In genomic region chr6:39154705-39155104, GRCh38 we compare ENCODE assay signal across 17 cellular contexts. TPM values are rescaled to one million over a fixed set of nuclear protein-coding genes. Genes with fewer than 3 reads are reported as not detected.
DNase-seq lines count a peak whose midpoint lies in the region; ATAC-seq, FAIRE-seq and TF ChIP-seq lines count a peak whose summit lies in the region.
"Had no signal": no experiment of that assay in that cellular context is flagged by ENCODE, and none has a peak within 500 bp of the region (broad histone marks: within the 10 kb centered on the region; RNA-seq: fewer than 3 reads in every experiment).

No MANE protein-coding gene starts in this region.

- no peak overlapping the region for H3K4me3 Mint-ChIP-seq in activated CD8-positive, alpha-beta T cell treated with anti-CD3 and anti-CD28 coated beads for 36 hours
- H3K4me3 Mint-ChIP-seq in activated CD8-positive, alpha-beta T cell treated with anti-CD3 and anti-CD28 coated beads, Interleukin-2, amount 10 ng/mL, durations not matched to agents 7 days and 5 days, result no peak overlapping the region
- H3K4me3 Mint-ChIP-seq in stimulated activated naive CD8-positive, alpha-beta T cell treated with anti-CD3 and anti-CD28 coated beads, Interleukin-15, Interleukin-2, amounts not matched to agents 100 ng/mL and 50 ng/mL, for 24 hours, result no peak overlapping the region
- H3K4me3 Mint-ChIP-seq in activated naive CD8-positive, alpha-beta T cell, result no peak overlapping the region
- H3K4me3 Mint-ChIP-seq: CD4-positive, alpha-beta T cell had no signal

- TF ChIP-seq CTCF in activated CD8-positive, alpha-beta T cell treated with anti-CD3 and anti-CD28 coated beads for 36 hours (IDR thresholded peaks at IDR 0.05), result no peak
- TF ChIP-seq CTCF in H1 (IDR thresholded peaks at IDR 0.05; ENCODE audit: control extremely low read depth in 1 of 3, insufficient read depth in 1 of 3, low read depth in 1 of 3, low read length in 3 of 3), result no peak

- H2BK12ac ChIP-seq in H1 (ENCODE audit: low read depth, low read length), result no peak overlapping the region

- no peak overlapping the region for H3K4ac ChIP-seq in H1 (replicated peaks; ENCODE audit: insufficient read length, low read depth, low read length)
- no peak overlapping the region for H3K4ac ChIP-seq in mesendoderm (ENCODE audit: low read depth, low read length)

- FAIRE-seq in H1 (lab: Jason Lieb, UNC), result no peak
- FAIRE-seq: D721Med, G401.6, GM12891, GM19239 had no signal

- peaks cover 0 to 5% of the 10 kb centered on the region in 2 experiments; a peak in 1 of 4 replicates for H3K9me3 ChIP-seq in H1 (ENCODE audit: insufficient read depth in 2 of 2, low read depth in 1 of 2, low read length in 1 of 2)
- H3K9me3 ChIP-seq: Caco-2, HAP-1 had no signal

- H3K79me1 ChIP-seq in H1 (ENCODE audit: low read depth, low read length), result no peaks in the 10 kb centered on the region
- H3K79me1 ChIP-seq in mesendoderm (ENCODE audit: low read length), result no peaks in the 10 kb centered on the region

- H3K9ac ChIP-seq in H1 (replicated peaks in 1 of 4; ENCODE audit: extremely low read depth in 1 of 4, low read depth in 3 of 4, low read length in 3 of 4) (no peak overlapping the region), mesendoderm (ENCODE audit: low read length) (no peak overlapping the region)

- peak overlapping the region; percentile 86 for H3K27ac Mint-ChIP-seq in activated CD8-positive, alpha-beta T cell treated with anti-CD3 and anti-CD28 coated beads for 36 hours
- no peak overlapping the region for H3K27ac Mint-ChIP-seq in activated CD8-positive, alpha-beta T cell treated with anti-CD3 and anti-CD28 coated beads, Interleukin-2, amount 10 ng/mL, durations not matched to agents 7 days and 5 days
- peak overlapping the region; percentile 94 for H3K27ac Mint-ChIP-seq in stimulated activated naive CD8-positive, alpha-beta T cell treated with anti-CD3 and anti-CD28 coated beads, Interleukin-15, Interleukin-2, amounts not matched to agents 100 ng/mL and 50 ng/mL, for 24 hours
- peak overlapping the region; percentile 95 for H3K27ac Mint-ChIP-seq in activated naive CD8-positive, alpha-beta T cell
- H3K27ac Mint-ChIP-seq: CD4-positive, alpha-beta T cell had no signal

- H3K36me3 ChIP-seq in H1 (ENCODE audit: control insufficient read depth in 2 of 4, insufficient read depth in 4 of 4, low read length in 3 of 4) (no peaks in the 10 kb centered on the region), mesendoderm (ENCODE audit: control insufficient read depth, insufficient read depth, low read length) (no peaks in the 10 kb centered on the region)
- H3K36me3 ChIP-seq: HAP-1 had no signal

- no peak for ATAC-seq in activated CD8-positive, alpha-beta T cell treated with anti-CD3 and anti-CD28 coated beads for 36 hours
- ATAC-seq in activated CD8-positive, alpha-beta T cell treated with anti-CD3 and anti-CD28 coated beads, Interleukin-2, amount 10 ng/mL, durations not matched to agents 7 days and 5 days, result no peak
- ATAC-seq in stimulated activated naive CD8-positive, alpha-beta T cell treated with anti-CD3 and anti-CD28 coated beads, Interleukin-15, Interleukin-2, amounts not matched to agents 100 U/mL and 50 U/mL, for 24 hours, result no peak
- ATAC-seq in HG03139 (IDR thresholded peaks at IDR 0.05; ENCODE audit: unreplicated experiment), result no peak

- no peak overlapping the region for H4K5ac ChIP-seq in H1 (ENCODE audit: insufficient read length, low read depth, low read length)
- no peak overlapping the region for H4K5ac ChIP-seq in mesendoderm (ENCODE audit: low read length)

- no peaks in the 10 kb centered on the region for H3K23me2 ChIP-seq in H1 (ENCODE audit: low read depth, low read length)

- peaks cover 3% of the 10 kb centered on the region for H3K9me3 Mint-ChIP-seq in activated CD8-positive, alpha-beta T cell treated with anti-CD3 and anti-CD28 coated beads for 36 hours
- H3K9me3 Mint-ChIP-seq in activated CD8-positive, alpha-beta T cell treated with anti-CD3 and anti-CD28 coated beads, Interleukin-2, amount 10 ng/mL, durations not matched to agents 7 days and 5 days (ENCODE audit: insufficient read depth), result peaks cover 3% of the 10 kb centered on the region
- no peaks in the 10 kb centered on the region for H3K9me3 Mint-ChIP-seq in stimulated activated naive CD8-positive, alpha-beta T cell treated with anti-CD3 and anti-CD28 coated beads, Interleukin-15, Interleukin-2, amounts not matched to agents 100 ng/mL and 50 ng/mL, for 24 hours
- no peaks in the 10 kb centered on the region for H3K9me3 Mint-ChIP-seq in activated naive CD8-positive, alpha-beta T cell (ENCODE audit: low read depth)
- H3K9me3 Mint-ChIP-seq: CD4-positive, alpha-beta T cell had no signal

- H2AK5ac ChIP-seq in H1 (ENCODE audit: low read depth, low read length) (no peak overlapping the region), mesendoderm (ENCODE audit: low read length) (no peak overlapping the region)

- H2BK120ac ChIP-seq in H1 (replicated peaks; ENCODE audit: low read depth, low read length) (no peak overlapping the region), mesendoderm (ENCODE audit: low read depth, low read length) (no peak overlapping the region)

- H3K4me3 ChIP-seq in H1 (ENCODE audit: extremely low read depth in 1 of 4, insufficient read depth in 2 of 4, low read depth in 3 of 4, low read length in 4 of 4), result no peak overlapping the region
- no peak overlapping the region for H3K4me3 ChIP-seq in mesendoderm (ENCODE audit: low read length)
- H3K4me3 ChIP-seq: HAP-1 had no signal

- POLR2A ChIA-PET in activated CD8-positive, alpha-beta T cell treated with anti-CD3 and anti-CD28 coated beads for 36 hours (lab: Charles Lee), result no interaction called here
- POLR2A ChIA-PET in activated CD8-positive, alpha-beta T cell treated with anti-CD3 and anti-CD28 coated beads, Interleukin-2, amount 10 ng/mL, durations not matched to agents 7 days and 5 days (lab: Charles Lee), result no interaction called here
- POLR2A ChIA-PET in H1 (lab: Charles Lee; ENCODE audit: partially characterized antibody), result no interaction called here

- peaks cover 3% of the 10 kb centered on the region for H3K27me3 Mint-ChIP-seq in activated CD8-positive, alpha-beta T cell treated with anti-CD3 and anti-CD28 coated beads for 36 hours
- peaks cover 15% of the 10 kb centered on the region for H3K27me3 Mint-ChIP-seq in activated CD8-positive, alpha-beta T cell treated with anti-CD3 and anti-CD28 coated beads, Interleukin-2, amount 10 ng/mL, durations not matched to agents 7 days and 5 days (ENCODE audit: low read depth)
- H3K27me3 Mint-ChIP-seq in stimulated activated naive CD8-positive, alpha-beta T cell treated with anti-CD3 and anti-CD28 coated beads, Interleukin-15, Interleukin-2, amounts not matched to agents 100 ng/mL and 50 ng/mL, for 24 hours, result peaks cover 3% of the 10 kb centered on the region
- no peaks in the 10 kb centered on the region for H3K27me3 Mint-ChIP-seq in activated naive CD8-positive, alpha-beta T cell
- H3K27me3 Mint-ChIP-seq: CD4-positive, alpha-beta T cell had no signal

- H3K27ac ChIP-seq in H1 (ENCODE audit: low read depth, low read length) (no peak overlapping the region), mesendoderm (ENCODE audit: low read depth, low read length) (no peak overlapping the region)
- H3K27ac ChIP-seq: C4-2B had no signal

- H3K14ac ChIP-seq in H1 (ENCODE audit: insufficient read length), result no peak overlapping the region

- no peak overlapping the region for H3K23ac ChIP-seq in H1 (ENCODE audit: insufficient read length)
- no peak overlapping the region for H3K23ac ChIP-seq in mesendoderm (ENCODE audit: low read length)

- H2BK15ac ChIP-seq in H1 (ENCODE audit: low read length), result no peak overlapping the region
- no peak overlapping the region for H2BK15ac ChIP-seq in mesendoderm (replicated peaks; ENCODE audit: low read depth)

- no peaks in the 10 kb centered on the region for H4K20me1 ChIP-seq in H1 (replicated peaks in 1 of 2; ENCODE audit: control insufficient read depth in 1 of 2, insufficient read depth in 2 of 2, low read length in 2 of 2)

- no peak overlapping the region for H3K56ac ChIP-seq in H1 (replicated peaks; ENCODE audit: insufficient read length, low read depth, low read length)
- no peak overlapping the region for H3K56ac ChIP-seq in mesendoderm (ENCODE audit: low read length)

- intact Hi-C loops in activated CD8-positive, alpha-beta T cell treated with anti-CD3 and anti-CD28 coated beads for 36 hours (cut with micrococcal nuclease), result no loop called here

- H3K27me3 ChIP-seq in H1 (replicated peaks in 1 of 4; ENCODE audit: control insufficient read depth in 3 of 4, extremely low read depth in 1 of 4, insufficient read depth in 3 of 4, low read length in 3 of 4) (no peaks in the 10 kb centered on the region), mesendoderm (ENCODE audit: insufficient read depth, low read length, poor library complexity) (no peaks in the 10 kb centered on the region)

- no peak overlapping the region for H4K91ac ChIP-seq in H1 (replicated peaks; ENCODE audit: insufficient read length, low read length)

- H3K79me2 ChIP-seq in H1 (ENCODE audit: control insufficient read depth in 1 of 2, insufficient read depth in 2 of 2, low read length in 2 of 2) (no peaks in the 10 kb centered on the region), mesendoderm (ENCODE audit: control insufficient read depth, insufficient read depth, low read length) (no peaks in the 10 kb centered on the region)

- H2AFZ ChIP-seq in H1 (ENCODE audit: low read length), result no peak overlapping the region

- H3K4me1 ChIP-seq in H1 (replicated peaks in 1 of 4; ENCODE audit: control insufficient read depth in 3 of 4, insufficient read depth in 4 of 4, low read length in 3 of 4) (no peaks in the 10 kb centered on the region), mesendoderm (ENCODE audit: control insufficient read depth, low read depth, low read length) (no peaks in the 10 kb centered on the region)
- H3K4me1 ChIP-seq: Caco-2, HAP-1 had no signal

- no peak overlapping the region for H3K18ac ChIP-seq in H1 (ENCODE audit: extremely low read depth, low read length)
- H3K18ac ChIP-seq in mesendoderm (ENCODE audit: low read length), result no peak overlapping the region

- peaks cover 56% of the 10 kb centered on the region for H3K4me1 Mint-ChIP-seq in activated CD8-positive, alpha-beta T cell treated with anti-CD3 and anti-CD28 coated beads for 36 hours (ENCODE audit: low read depth)
- H3K4me1 Mint-ChIP-seq in activated CD8-positive, alpha-beta T cell treated with anti-CD3 and anti-CD28 coated beads, Interleukin-2, amount 10 ng/mL, durations not matched to agents 7 days and 5 days (ENCODE audit: low read depth), result peaks cover 21% of the 10 kb centered on the region
- H3K4me1 Mint-ChIP-seq in stimulated activated naive CD8-positive, alpha-beta T cell treated with anti-CD3 and anti-CD28 coated beads, Interleukin-15, Interleukin-2, amounts not matched to agents 100 ng/mL and 50 ng/mL, for 24 hours (ENCODE audit: low read depth), result peaks cover 70% of the 10 kb centered on the region
- peaks cover 33% of the 10 kb centered on the region for H3K4me1 Mint-ChIP-seq in activated naive CD8-positive, alpha-beta T cell (ENCODE audit: low read depth)

- H2BK5ac ChIP-seq in H1 (ENCODE audit: low read depth, low read length), result no peak overlapping the region
- H2BK5ac ChIP-seq in mesendoderm (ENCODE audit: low read length), result no peak overlapping the region

- H2BK20ac ChIP-seq in H1 (ENCODE audit: low read length), result no peak overlapping the region

- H4K8ac ChIP-seq in H1 (ENCODE audit: extremely low read depth, insufficient read depth, low read length), result no peak overlapping the region
- H4K8ac ChIP-seq in mesendoderm (ENCODE audit: low read depth, low read length), result no peak overlapping the region

- CTCF ChIA-PET in activated CD8-positive, alpha-beta T cell treated with anti-CD3 and anti-CD28 coated beads for 36 hours (lab: Charles Lee), result interaction anchor here (1.0 to 4.2 kb wide), 2 partner anchors 12 to 148 kb away, joined by 4 to 25 read pairs; no protein-coding TSS in a partner anchor
- CTCF ChIA-PET in activated CD8-positive, alpha-beta T cell treated with anti-CD3 and anti-CD28 coated beads, Interleukin-2, amount 10 ng/mL, durations not matched to agents 7 days and 5 days (lab: Charles Lee), result no interaction called here
- CTCF ChIA-PET in H1 (lab: Charles Lee; ENCODE audit: partially characterized antibody), result interaction anchor here (3.4 to 7.2 kb wide), 2 partner anchors 152 to 157 kb away, joined by 15 to 145 read pairs; no protein-coding TSS in a partner anchor

- H3K4me2 ChIP-seq in H1 (ENCODE audit: insufficient read depth in 1 of 2, low read depth in 2 of 2, low read length in 2 of 2) (no peak overlapping the region), mesendoderm (ENCODE audit: low read length) (no peak overlapping the region)

- DNase-seq in activated CD8-positive, alpha-beta T cell treated with anti-CD3 and anti-CD28 coated beads for 36 hours, result no peak
- DNase-seq in activated CD8-positive, alpha-beta T cell treated with anti-CD3 and anti-CD28 coated beads, Interleukin-2, amount 10 ng/mL, durations not matched to agents 7 days and 5 days, result no peak
- no peak for DNase-seq in stimulated activated naive CD8-positive, alpha-beta T cell treated with anti-CD3 and anti-CD28 coated beads, Interleukin-15, Interleukin-2, amounts not matched to agents 100 U/mL and 50 U/mL, for 24 hours
- DNase-seq in H1 (ENCODE audit: low read depth in 1 of 2, low spot score in 2 of 2) (no peak), mesendoderm (no peak)
- DNase-seq: AML-193; Caco-2; CD4-positive, alpha-beta T cell had no signal

- no peak for TF ChIP-seq POLR2A in H1 (IDR thresholded peaks at IDR 0.05; ENCODE audit: control extremely low read depth in 1 of 2, low read depth in 2 of 2, low read length in 2 of 2)

- WGBS in H1 (ENCODE audit: extremely low coverage in 1 of 2, insufficient coverage in 1 of 2, insufficient read length in 1 of 2, insufficient replicate concordance in 2 of 2, low coverage in 1 of 2, low lambda C conversion rate in 2 of 2, missing lambda C conversion rate in 1 of 2), 2 experiments, result 85% methylated on average over 4 of the region's 4 CpGs; no CpG with 5 or more reads in 1 of the 2 experiments
- no CpG with 5 or more reads among the region's 4 CpGs for WGBS in mesendoderm (ENCODE audit: extremely low coverage, insufficient coverage, low lambda C conversion rate)

- no peak for TF ChIP-seq EP300 in H1 (IDR thresholded peaks at IDR 0.05; ENCODE audit: borderline replicate concordance in 1 of 2, low read depth in 2 of 2, low read length in 2 of 2)

- TF ChIP-seq RAD21 in H1 (IDR thresholded peaks at IDR 0.05 in 1 of 2, conservative IDR thresholded peaks at IDR 0.05 in 1 of 2; ENCODE audit: low read depth in 2 of 2, low read length in 2 of 2), result no peak

- peaks cover 8% of the 10 kb centered on the region for H3K36me3 Mint-ChIP-seq in activated CD8-positive, alpha-beta T cell treated with anti-CD3 and anti-CD28 coated beads for 36 hours (ENCODE audit: low read depth)
- H3K36me3 Mint-ChIP-seq in activated CD8-positive, alpha-beta T cell treated with anti-CD3 and anti-CD28 coated beads, Interleukin-2, amount 10 ng/mL, durations not matched to agents 7 days and 5 days (ENCODE audit: low read depth), result peaks cover 2% of the 10 kb centered on the region
- H3K36me3 Mint-ChIP-seq in stimulated activated naive CD8-positive, alpha-beta T cell treated with anti-CD3 and anti-CD28 coated beads, Interleukin-15, Interleukin-2, amounts not matched to agents 100 ng/mL and 50 ng/mL, for 24 hours (ENCODE audit: low read depth), result peaks cover 3% of the 10 kb centered on the region
- H3K36me3 Mint-ChIP-seq in activated naive CD8-positive, alpha-beta T cell, result no peaks in the 10 kb centered on the region

RNA-seq across cellular contexts. Expression of gene SAYSD1, which starts 39.7 kb away (rescaled TPM):
- 10 to 100 TPM; 16.0 to 16.8 TPM for total RNA-seq in activated CD8-positive, alpha-beta T cell treated with anti-CD3 and anti-CD28 coated beads for 36 hours
- total RNA-seq in activated CD8-positive, alpha-beta T cell treated with anti-CD3 and anti-CD28 coated beads, Interleukin-2, amount 10 ng/mL, durations not matched to agents 7 days and 5 days, result 10 to 100 TPM; 11.0 to 11.8 TPM
- 7.9 and 8.0 TPM in 2 replicates for total RNA-seq in H1 (2021; fragmentation: NEBNext Ultra II Directional; extraction: Animal tissue kit (Norgen Biotek cat#: 25700))
- 5.8 and 6.7 TPM in 2 replicates for polyA plus RNA-seq in H1 (2011; rRNA removed)
- 6.7 TPM for polyA plus RNA-seq in H1 (2011; cell fraction: cytosol; rRNA removed)
- polyA plus RNA-seq in H1 (2011; cell fraction: nucleus; rRNA removed), result 3.5 TPM
- polyA plus RNA-seq in H1 (2012, experiment 1 of 2), result 5.5 to 6.8 TPM (median 6.2 TPM) in 4 replicates
- polyA plus RNA-seq in H1 (2012, experiment 2 of 2), result 4.3 TPM
- polyA plus RNA-seq in H1 (2013, experiment 1 of 2), result 7.8 TPM
- polyA plus RNA-seq in H1 (2013, experiment 2 of 2), result 7.8 TPM
- 6.1 and 6.6 TPM in 2 replicates for polyA minus RNA-seq in H1 (2011; rRNA and poly(A)+ RNA removed)
- polyA minus RNA-seq in H1 (2011; cell fraction: cytosol; rRNA and poly(A)+ RNA removed), result 5.6 TPM
- polyA minus RNA-seq in H1 (2011; cell fraction: nucleus; rRNA and poly(A)+ RNA removed), result 7.7 TPM
- 11.7 TPM for polyA plus RNA-seq in mesendoderm (2013, experiment 1 of 2)
- polyA plus RNA-seq in mesendoderm (2013, experiment 2 of 2), result 11.8 TPM
